In genomic region chr4:109027016-109027500, GRCh38 we compare ENCODE assay signal across 2 cellular contexts.
TF ChIP-seq lines count a peak whose summit lies in the region.

No MANE protein-coding gene starts in this region.

TF ChIP-seq in IMR-90, 13 proteins besides CTCF, POLR2A, EP300 and RAD21:
- TF ChIP-seq USF2 (IDR thresholded peaks at IDR 0.05; ENCODE audit: low read depth, low read length) (no peak), CEBPB (IDR thresholded peaks at IDR 0.05; ENCODE audit: low read depth, low read length) (no peak), MAZ (IDR thresholded peaks at IDR 0.05; ENCODE audit: borderline replicate concordance, low read depth, low read length) (no peak), SMC3 (IDR thresholded peaks at IDR 0.05; ENCODE audit: low read depth, low read length) (no peak), RFX5 (IDR thresholded peaks at IDR 0.05; ENCODE audit: low read depth, low read length) (no peak), BHLHE40 (IDR thresholded peaks at IDR 0.05; ENCODE audit: low read depth, low read length) (no peak), RCOR1 (IDR thresholded peaks at IDR 0.05; ENCODE audit: insufficient replicate concordance, low read length) (no peak), CHD1 (IDR thresholded peaks at IDR 0.05; ENCODE audit: low read depth, low read length) (no peak), ELK1 (IDR thresholded peaks at IDR 0.05; ENCODE audit: borderline replicate concordance, low read depth, low read length) (no peak), NFE2L2 (IDR thresholded peaks at IDR 0.05; ENCODE audit: low read depth, low read length) (no peak)

TF ChIP-seq in H1, 55 proteins besides CTCF, POLR2A, EP300 and RAD21:
- TF ChIP-seq EZH2 (IDR thresholded peaks at IDR 0.05; ENCODE audit: low read depth, low read length, severe bottlenecking): no peak
- no peak for TF ChIP-seq ZNF274 (IDR thresholded peaks at IDR 0.05; ENCODE audit: borderline replicate concordance, extremely low read depth, low read length)
- TF ChIP-seq SRF (IDR thresholded peaks at IDR 0.05; ENCODE audit: low read depth, low read length): no peak
- no peak for TF ChIP-seq NANOG (IDR thresholded peaks at IDR 0.05; ENCODE audit: insufficient read depth, low read depth, low read length, poor library complexity, severe bottlenecking)
- no peak for TF ChIP-seq RXRA (IDR thresholded peaks at IDR 0.05; ENCODE audit: insufficient read depth, low read depth, low read length)
- no peak for TF ChIP-seq CBX8 (IDR thresholded peaks at IDR 0.05; ENCODE audit: borderline replicate concordance, low read depth, low read length)
- no peak for TF ChIP-seq RBBP5 (IDR thresholded peaks at IDR 0.05; ENCODE audit: borderline replicate concordance, low read depth, low read length)
